Comparison of ENCODE assay signal across 1 cellular context in genomic region chr15:74954515-74954914, GRCh38.
A peak's percentile ranks its signal among the peaks of the same experiment; 100 is the strongest.
TF ChIP-seq lines count a peak whose summit lies in the region.

No MANE protein-coding gene starts in this region.

TF ChIP-seq in K562, 482 proteins besides CTCF, POLR2A, EP300 and RAD21 (continued from another document):
- TF ChIP-seq ETS1 (conservative IDR thresholded peaks at IDR 0.05; ENCODE audit: control insufficient read depth, low read depth, low read length) (peak; percentile 93), ILK (tag; IDR thresholded peaks at IDR 0.05; ENCODE audit: borderline replicate concordance, low read depth) (no peak), ZKSCAN3 (CRISPR knock-in tag; IDR thresholded peaks at IDR 0.05) (no peak), ZNF561 (CRISPR knock-in tag; conservative IDR thresholded peaks at IDR 0.05) (no peak), MIER1 (IDR thresholded peaks at IDR 0.05; ENCODE audit: low read depth) (no peak), POLR2H (tag; IDR thresholded peaks at IDR 0.05; ENCODE audit: low read depth) (no peak), SLC30A9 (CRISPR knock-in tag; IDR thresholded peaks at IDR 0.05) (no peak)
TF ChIP-seq in K562: peak in this region for 172.
